Comparison of ENCODE assay signal across 18 cellular contexts in the genomic region with DNA sequence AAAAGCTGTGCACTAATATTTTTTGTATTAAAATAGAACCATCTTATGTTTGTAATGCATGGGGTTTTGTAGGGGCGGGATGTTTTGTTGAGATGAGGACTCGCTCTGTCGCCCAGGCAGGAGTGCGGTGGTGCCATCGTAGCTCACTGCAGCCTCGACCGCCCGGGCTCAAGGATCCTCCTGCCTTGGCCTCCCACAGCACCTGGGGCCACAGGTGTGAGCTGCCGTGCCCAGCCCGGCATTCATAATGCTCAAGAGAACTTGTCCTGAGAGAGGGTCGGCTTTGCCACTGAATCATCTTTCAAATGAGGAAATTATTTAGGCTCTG. TPM values are rescaled to one million over a fixed set of nuclear protein-coding genes. Genes with fewer than 3 reads are reported as not detected.
DNase-seq lines count a peak whose midpoint lies in the region; ATAC-seq and TF ChIP-seq lines count a peak whose summit lies in the region.
"Had no signal": no experiment of that assay in that cellular context is flagged by ENCODE, and none has a peak within 500 bp of the region (broad histone marks: within the 10 kb centered on the region; RNA-seq: fewer than 3 reads in every experiment).

No MANE protein-coding gene starts in this region.

- H3K9ac ChIP-seq in BLaER1: no peak overlapping the region
- H3K9ac ChIP-seq: KMS-11 had no signal

- H3K27ac ChIP-seq in BLaER1 (no peak overlapping the region), osteoblast (ENCODE audit: low read depth, low read length) (no peak overlapping the region)
- no peak overlapping the region for H3K27ac ChIP-seq in CD4-positive, CD25-positive, alpha-beta regulatory T cell (ENCODE audit: insufficient read depth, low read length, poor library complexity, severe bottlenecking)
- H3K27ac ChIP-seq: KMS-11 had no signal

- POLR2A ChIA-PET in MCF 10A (lab: Yijun Ruan, JAX): interaction anchor here (0.8 kb wide), 1 partner anchor 155 kb away, joined by 3 read pairs; a partner anchor contains a TSS

- ATAC-seq in CD4-positive, CD25-positive, alpha-beta regulatory T cell (ENCODE audit: low read depth in 2 of 2): no peak
- no peak for ATAC-seq in GM21576 (IDR thresholded peaks at IDR 0.05; ENCODE audit: unreplicated experiment)

- H3K27ac Mint-ChIP-seq in CD4-positive, CD25-positive, alpha-beta regulatory T cell: no peak overlapping the region
- H3K27ac Mint-ChIP-seq in MCF 10A (ENCODE audit: low read depth, unreplicated experiment): no peak overlapping the region
- H3K27ac Mint-ChIP-seq: H9 had no signal

- H3K4me3 ChIP-seq in BLaER1 (no peak overlapping the region), osteoblast (ENCODE audit: insufficient read depth, low read length) (no peak overlapping the region)
- H3K4me3 ChIP-seq in CD4-positive, CD25-positive, alpha-beta regulatory T cell (ENCODE audit: low read depth, low read length): no peak overlapping the region

- intact Hi-C loops in MCF 10A (cut with micrococcal nuclease): no loop called here

- BruUV-seq in MCF 10A (replicated peaks; lab: Mats Ljungman, UMichigan): no TSS peak

- peaks cover 41% of the 10 kb centered on the region for H3K27me3 ChIP-seq in BLaER1
- H3K27me3 ChIP-seq in CD4-positive, CD25-positive, alpha-beta regulatory T cell (ENCODE audit: control insufficient read depth, insufficient read depth, low read length): no peaks in the 10 kb centered on the region
- H3K27me3 ChIP-seq in osteoblast (ENCODE audit: insufficient read depth, low read length): peaks cover 8% of the 10 kb centered on the region

- H3K36me3 ChIP-seq in BLaER1: peaks cover 6% of the 10 kb centered on the region
- no peaks in the 10 kb centered on the region for H3K36me3 ChIP-seq in CD4-positive, CD25-positive, alpha-beta regulatory T cell (ENCODE audit: control insufficient read depth, insufficient read depth, low read length)
- no peaks in the 10 kb centered on the region for H3K36me3 ChIP-seq in osteoblast (ENCODE audit: insufficient read depth, low read length)
- H3K36me3 ChIP-seq: BE2C had no signal

- H3K27me3 Mint-ChIP-seq in CD4-positive, CD25-positive, alpha-beta regulatory T cell: peaks cover 8% of the 10 kb centered on the region
- no peaks in the 10 kb centered on the region for H3K27me3 Mint-ChIP-seq in MCF 10A (ENCODE audit: insufficient read depth, unreplicated experiment)

- peak overlapping the region; percentile 70 for H3K4me2 ChIP-seq in BLaER1
- H3K4me2 ChIP-seq in osteoblast (ENCODE audit: insufficient read depth, low read length): no peak overlapping the region
- H3K4me2 ChIP-seq: KMS-11 had no signal

- DNase-seq in CD4-positive, CD25-positive, alpha-beta regulatory T cell: no peak
- DNase-seq in ecto neural progenitor cell (ENCODE audit: low spot score) (peak; percentile 37), osteoblast (ENCODE audit: insufficient read length, low spot score, missing footprints) (peak; percentile 88), DMS 273 (lab: John Stamatoyannopoulos, UW; ENCODE audit: unreplicated experiment) (no peak), MCF 10A (ENCODE audit: unreplicated experiment) (no peak)
- DNase-seq: BE2C, DND-41, H9, NCI-H1092 treated with DMSO at 0.1 percent for 48 hours, NCI-H187, NCI-H226, NCI-H526, SIG-M5 had no signal

- H3K4me1 ChIP-seq in BLaER1 (peaks cover 80% of the 10 kb centered on the region), osteoblast (ENCODE audit: insufficient read depth, low read length) (no peaks in the 10 kb centered on the region)
- H3K4me1 ChIP-seq in CD4-positive, CD25-positive, alpha-beta regulatory T cell (ENCODE audit: control insufficient read depth, insufficient read depth, low read length, poor library complexity, severe bottlenecking): peaks cover 25% of the 10 kb centered on the region
- H3K4me1 ChIP-seq: BE2C had no signal

- H2AFZ ChIP-seq in osteoblast (ENCODE audit: low read length): no peak overlapping the region

- no peak for TF ChIP-seq CTCF in osteoblast (IDR thresholded peaks at IDR 0.05; ENCODE audit: extremely low read depth, low read depth, low read length)
- TF ChIP-seq CTCF in MCF 10A (IDR thresholded peaks at IDR 0.05; ENCODE audit: unreplicated experiment): no peak

- H4K20me1 ChIP-seq in BLaER1 (no peaks in the 10 kb centered on the region), osteoblast (ENCODE audit: insufficient read depth, low read length) (peaks cover 3% of the 10 kb centered on the region)

- H3K36me3 Mint-ChIP-seq in CD4-positive, CD25-positive, alpha-beta regulatory T cell: no peaks in the 10 kb centered on the region
- H3K36me3 Mint-ChIP-seq in MCF 10A (ENCODE audit: insufficient read depth, unreplicated experiment): no peaks in the 10 kb centered on the region

- peaks cover 7% of the 10 kb centered on the region for H3K9me3 ChIP-seq in BLaER1
- no peaks in the 10 kb centered on the region for H3K9me3 ChIP-seq in CD4-positive, CD25-positive, alpha-beta regulatory T cell (ENCODE audit: control insufficient read depth in 2 of 2, low read length in 2 of 2)
- no peaks in the 10 kb centered on the region for H3K9me3 ChIP-seq in osteoblast (ENCODE audit: low read depth, low read length)
- H3K9me3 ChIP-seq: BE2C had no signal

- H3K4me1 Mint-ChIP-seq in CD4-positive, CD25-positive, alpha-beta regulatory T cell: peaks cover 0 to 22% (median 9%) of the 10 kb centered on the region in 4 donors
- no peaks in the 10 kb centered on the region for H3K4me1 Mint-ChIP-seq in MCF 10A (ENCODE audit: insufficient read depth, unreplicated experiment)

- peaks cover 7% of the 10 kb centered on the region for H3K79me2 ChIP-seq in osteoblast (ENCODE audit: insufficient read depth, low read length)

- H3K4me3 Mint-ChIP-seq in CD4-positive, CD25-positive, alpha-beta regulatory T cell: peak overlapping the region in 3 of 4 donors; percentile 16 to 73 (median 67)
- H3K4me3 Mint-ChIP-seq in MCF 10A (ENCODE audit: unreplicated experiment): no peak overlapping the region
- H3K4me3 Mint-ChIP-seq: H9 had no signal

- H3K9me3 Mint-ChIP-seq in CD4-positive, CD25-positive, alpha-beta regulatory T cell: peaks cover 0 to 1% (median 0%) of the 10 kb centered on the region in 7 donors
- H3K9me3 Mint-ChIP-seq in MCF 10A (ENCODE audit: unreplicated experiment): no peaks in the 10 kb centered on the region

- CTCF ChIA-PET in MCF 10A (lab: Yijun Ruan, JAX): interaction anchor here (0.6 to 7.2 kb wide), 3 partner anchors 97 to 172 kb away, joined by 3 to 77 read pairs (median 4); no protein-coding TSS in a partner anchor

RNA-seq across cellular contexts. Expression of a gene that starts 3.0 kb away (rescaled TPM):
- 20.0 TPM for total RNA-seq in CD4-positive, CD25-positive, alpha-beta regulatory T cell
- polyA plus RNA-seq in CD4-positive, CD25-positive, alpha-beta regulatory T cell: 1 to 10 TPM; 3.0 to 6.3 (median 4.7) TPM
- total RNA-seq in osteoblast (5.4 and 8.5 TPM in 2 replicates), MCF 10A (2022) (15.7 and 18.6 TPM in 2 replicates)

RNA-seq across cellular contexts. Expression of a gene that starts 44.8 kb away (rescaled TPM):
- total RNA-seq in CD4-positive, CD25-positive, alpha-beta regulatory T cell: not detected
- not detected for polyA plus RNA-seq in CD4-positive, CD25-positive, alpha-beta regulatory T cell
- not detected in 2 replicates for total RNA-seq in osteoblast
- total RNA-seq in MCF 10A (2022): 0.30 and 0.37 TPM in 2 replicates
- total RNA-seq: CD8-positive, alpha-beta memory T cell; H9; M059J had no signal
- polyA plus RNA-seq: CD8-positive, alpha-beta memory T cell had no signal

RNA-seq across cellular contexts. Expression of a gene that starts 54.8 kb away (rescaled TPM):
- total RNA-seq in CD4-positive, CD25-positive, alpha-beta regulatory T cell: not detected
- polyA plus RNA-seq in CD4-positive, CD25-positive, alpha-beta regulatory T cell: not detected
- total RNA-seq in osteoblast (not detected in 2 replicates), MCF 10A (2022) (not detected in 2 replicates)
- total RNA-seq: CD8-positive, alpha-beta memory T cell; M059J had no signal
- polyA plus RNA-seq: CD8-positive, alpha-beta memory T cell had no signal

Comparison
In these comparisons a context has a peak if more than half of its experiments do, and no peak if none do; other contexts are left out.
1. DNase-seq: peak in ecto neural progenitor cell (single experiment) and osteoblast (single experiment); none in CD4-positive, CD25-positive, alpha-beta regulatory T cell (0 of 3), DMS 273 (single experiment) and MCF 10A (single experiment).